ENCODE assay signal across 1 cellular context in the genomic region with DNA sequence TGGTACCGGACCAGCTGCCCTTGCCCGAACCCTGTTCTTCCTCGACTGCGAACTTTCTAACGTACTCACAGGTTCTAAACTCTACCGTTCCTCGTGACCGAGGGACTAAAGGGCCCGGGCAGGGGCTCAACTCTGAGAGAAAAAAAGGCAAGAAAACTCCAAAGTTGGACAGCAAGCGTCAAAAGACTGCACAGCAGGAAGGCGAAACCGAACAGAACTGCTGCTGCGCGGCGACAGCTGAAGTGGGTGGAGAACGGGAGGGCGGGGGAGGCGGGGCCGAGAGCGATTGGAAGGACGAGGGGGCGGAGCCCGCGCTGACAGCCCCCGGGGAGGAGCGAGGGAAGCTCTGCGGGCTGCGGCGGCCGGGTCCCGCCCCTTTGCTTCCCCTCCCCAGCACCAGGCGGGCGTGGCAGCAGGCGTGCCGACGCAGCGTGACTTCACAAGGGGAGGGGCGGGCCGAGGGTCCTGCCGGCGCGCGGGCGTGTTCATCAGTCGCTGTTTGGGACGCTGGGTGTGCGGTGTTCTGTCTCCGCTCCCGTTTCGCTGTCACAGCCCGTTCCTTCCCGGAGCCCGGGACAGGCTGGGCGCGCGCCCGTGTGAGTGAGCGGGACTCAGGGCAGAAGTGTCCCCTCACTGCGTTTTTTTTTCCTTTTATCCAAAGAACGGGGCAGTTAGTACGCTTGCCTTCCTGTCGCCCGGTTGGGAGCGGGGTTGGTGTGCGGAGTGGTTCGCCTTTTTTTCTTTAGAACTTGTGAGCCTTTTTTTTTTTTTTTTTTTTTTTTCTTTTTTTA.
A peak's percentile ranks its signal among the peaks of the same experiment; 100 is the strongest.
TF ChIP-seq lines count a peak whose summit lies in the region.

Gene NABP1, plus strand, starts transcription at position 491 of the 791 bp plus-strand sequence. CDS start 479 bp downstream, outside the sequence.

TF ChIP-seq in HepG2, 621 proteins besides CTCF, POLR2A, EP300 and RAD21 (continued from another document and continues in another):
- TF ChIP-seq PATZ1 (CRISPR knock-in tag; IDR thresholded peaks at IDR 0.05) = peak; percentile 94
- no peak; the same call in 1 of the 2 replicates for TF ChIP-seq GRHL1 (CRISPR knock-in tag; conservative IDR thresholded peaks at IDR 0.05)
- peak; percentile 77 for TF ChIP-seq HDAC2 (CRISPR knock-in tag; IDR thresholded peaks at IDR 0.05)
- no peak for TF ChIP-seq FUBP1 (CRISPR knock-in tag; IDR thresholded peaks at IDR 0.05; ENCODE audit: borderline replicate concordance)
- TF ChIP-seq ELK4 (CRISPR knock-in tag; IDR thresholded peaks at IDR 0.05; ENCODE audit: borderline replicate concordance) = no peak
- peak; percentile 78; the same call in 1 of the 2 replicates for TF ChIP-seq HNRNPL (IDR thresholded peaks at IDR 0.05; ENCODE audit: low read depth, low read length)
- no peak for TF ChIP-seq NCOR1 (IDR thresholded peaks at IDR 0.05; ENCODE audit: borderline replicate concordance, low read length)
- TF ChIP-seq ZNF550 (CRISPR knock-in tag; IDR thresholded peaks at IDR 0.05; ENCODE audit: borderline replicate concordance) = 0 out of 2 replicates have a peak, but pooled peaks have one; percentile 67
- no peak for TF ChIP-seq ELF4 (CRISPR knock-in tag; IDR thresholded peaks at IDR 0.05; ENCODE audit: borderline replicate concordance)
- peak; percentile 51 for TF ChIP-seq ZFP37 (CRISPR knock-in tag; IDR thresholded peaks at IDR 0.05; ENCODE audit: borderline replicate concordance)
- TF ChIP-seq, protein P1, sequence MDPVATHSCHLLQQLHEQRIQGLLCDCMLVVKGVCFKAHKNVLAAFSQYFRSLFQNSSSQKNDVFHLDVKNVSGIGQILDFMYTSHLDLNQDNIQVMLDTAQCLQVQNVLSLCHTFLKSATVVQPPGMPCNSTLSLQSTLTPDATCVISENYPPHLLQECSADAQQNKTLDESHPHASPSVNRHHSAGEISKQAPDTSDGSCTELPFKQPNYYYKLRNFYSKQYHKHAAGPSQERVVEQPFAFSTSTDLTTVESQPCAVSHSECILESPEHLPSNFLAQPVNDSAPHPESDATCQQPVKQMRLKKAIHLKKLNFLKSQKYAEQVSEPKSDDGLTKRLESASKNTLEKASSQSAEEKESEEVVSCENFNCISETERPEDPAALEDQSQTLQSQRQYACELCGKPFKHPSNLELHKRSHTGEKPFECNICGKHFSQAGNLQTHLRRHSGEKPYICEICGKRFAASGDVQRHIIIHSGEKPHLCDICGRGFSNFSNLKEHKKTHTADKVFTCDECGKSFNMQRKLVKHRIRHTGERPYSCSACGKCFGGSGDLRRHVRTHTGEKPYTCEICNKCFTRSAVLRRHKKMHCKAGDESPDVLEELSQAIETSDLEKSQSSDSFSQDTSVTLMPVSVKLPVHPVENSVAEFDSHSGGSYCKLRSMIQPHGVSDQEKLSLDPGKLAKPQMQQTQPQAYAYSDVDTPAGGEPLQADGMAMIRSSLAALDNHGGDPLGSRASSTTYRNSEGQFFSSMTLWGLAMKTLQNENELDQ (CRISPR knock-in tag; IDR thresholded peaks at IDR 0.05; ENCODE audit: borderline replicate concordance) = no peak
- TF ChIP-seq RBFOX2 (IDR thresholded peaks at IDR 0.05; ENCODE audit: low read depth, low read length) = peak; percentile 99
- TF ChIP-seq POLR2AphosphoS5 (IDR thresholded peaks at IDR 0.05; ENCODE audit: low read depth, low read length) = peak; percentile 98
- TF ChIP-seq YEATS2 (CRISPR knock-in tag; IDR thresholded peaks at IDR 0.05; ENCODE audit: borderline replicate concordance) = peak; percentile 70; the same call in 1 of the 2 replicates
- TF ChIP-seq ZNF768 (CRISPR knock-in tag; IDR thresholded peaks at IDR 0.05) = peak; percentile 83; the same call in 1 of the 2 replicates
- TF ChIP-seq HNRNPK (IDR thresholded peaks at IDR 0.05; ENCODE audit: low read depth, low read length, poor library complexity, severe bottlenecking) = peak; percentile 93
- no peak for TF ChIP-seq EZH2 (conservative IDR thresholded peaks at IDR 0.05; ENCODE audit: low read depth, low read length)
- TF ChIP-seq ZNF589 (CRISPR knock-in tag; conservative IDR thresholded peaks at IDR 0.05) = peak; percentile 91
- no peak for TF ChIP-seq TRIM24 (CRISPR knock-in tag; IDR thresholded peaks at IDR 0.05)
- peak; percentile 78; the same call in 1 of the 2 replicates for TF ChIP-seq HES4 (CRISPR knock-in tag; IDR thresholded peaks at IDR 0.05; ENCODE audit: borderline replicate concordance)
- peak; percentile 99 for TF ChIP-seq ZNF350 (CRISPR knock-in tag; IDR thresholded peaks at IDR 0.05; ENCODE audit: borderline replicate concordance, low read depth)
- TF ChIP-seq ZNF737 (CRISPR knock-in tag; IDR thresholded peaks at IDR 0.05; ENCODE audit: borderline replicate concordance) = no peak
- peak; percentile 84; the same call in 1 of the 2 replicates for TF ChIP-seq HOXA9 (CRISPR knock-in tag; IDR thresholded peaks at IDR 0.05; ENCODE audit: borderline replicate concordance)
- TF ChIP-seq MTA1 (CRISPR knock-in tag; IDR thresholded peaks at IDR 0.05; ENCODE audit: borderline replicate concordance) = peak; percentile 84; the same call in 1 of the 2 replicates
- TF ChIP-seq MIER3 (CRISPR knock-in tag; IDR thresholded peaks at IDR 0.05; ENCODE audit: borderline replicate concordance) = peak; percentile 93
- TF ChIP-seq MXD3 (CRISPR knock-in tag; IDR thresholded peaks at IDR 0.05) = peak; percentile 96
- TF ChIP-seq REXO4 (CRISPR knock-in tag; IDR thresholded peaks at IDR 0.05; ENCODE audit: borderline replicate concordance) = no peak
- TF ChIP-seq SPEN (CRISPR knock-in tag; IDR thresholded peaks at IDR 0.05; ENCODE audit: low read depth) = peak; percentile 81
- TF ChIP-seq RORA (CRISPR knock-in tag; IDR thresholded peaks at IDR 0.05) = no peak
- no peak; the same call in 1 of the 2 replicates for TF ChIP-seq PITX1 (CRISPR knock-in tag; IDR thresholded peaks at IDR 0.05)
- TF ChIP-seq, protein P2, sequence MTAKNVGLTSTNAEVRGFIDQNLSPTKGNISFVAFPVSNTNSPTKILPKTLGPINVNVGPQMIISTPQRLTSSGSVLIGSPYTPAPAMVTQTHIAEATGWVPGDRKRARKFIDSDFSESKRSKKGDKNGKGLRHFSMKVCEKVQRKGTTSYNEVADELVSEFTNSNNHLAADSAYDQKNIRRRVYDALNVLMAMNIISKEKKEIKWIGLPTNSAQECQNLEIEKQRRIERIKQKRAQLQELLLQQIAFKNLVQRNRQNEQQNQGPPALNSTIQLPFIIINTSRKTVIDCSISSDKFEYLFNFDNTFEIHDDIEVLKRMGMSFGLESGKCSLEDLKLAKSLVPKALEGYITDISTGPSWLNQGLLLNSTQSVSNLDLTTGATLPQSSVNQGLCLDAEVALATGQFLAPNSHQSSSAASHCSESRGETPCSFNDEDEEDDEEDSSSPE (CRISPR knock-in tag; IDR thresholded peaks at IDR 0.05) = peak; percentile 73
- no peak for TF ChIP-seq ZNF775 (CRISPR knock-in tag; IDR thresholded peaks at IDR 0.05; ENCODE audit: borderline replicate concordance)
- TF ChIP-seq MEIS2 (CRISPR knock-in tag; IDR thresholded peaks at IDR 0.05) = peak; percentile 81
- peak; percentile 94 for TF ChIP-seq BRD4 (CRISPR knock-in tag; IDR thresholded peaks at IDR 0.05)
- no peak for TF ChIP-seq ZNF280D (CRISPR knock-in tag; IDR thresholded peaks at IDR 0.05)
- TF ChIP-seq ZNF776 (CRISPR knock-in tag; IDR thresholded peaks at IDR 0.05) = 0 out of 2 replicates have a peak, but pooled peaks have one; percentile 86
- peak; percentile 98 for TF ChIP-seq ERF (CRISPR knock-in tag; IDR thresholded peaks at IDR 0.05)
- TF ChIP-seq, protein P3, sequence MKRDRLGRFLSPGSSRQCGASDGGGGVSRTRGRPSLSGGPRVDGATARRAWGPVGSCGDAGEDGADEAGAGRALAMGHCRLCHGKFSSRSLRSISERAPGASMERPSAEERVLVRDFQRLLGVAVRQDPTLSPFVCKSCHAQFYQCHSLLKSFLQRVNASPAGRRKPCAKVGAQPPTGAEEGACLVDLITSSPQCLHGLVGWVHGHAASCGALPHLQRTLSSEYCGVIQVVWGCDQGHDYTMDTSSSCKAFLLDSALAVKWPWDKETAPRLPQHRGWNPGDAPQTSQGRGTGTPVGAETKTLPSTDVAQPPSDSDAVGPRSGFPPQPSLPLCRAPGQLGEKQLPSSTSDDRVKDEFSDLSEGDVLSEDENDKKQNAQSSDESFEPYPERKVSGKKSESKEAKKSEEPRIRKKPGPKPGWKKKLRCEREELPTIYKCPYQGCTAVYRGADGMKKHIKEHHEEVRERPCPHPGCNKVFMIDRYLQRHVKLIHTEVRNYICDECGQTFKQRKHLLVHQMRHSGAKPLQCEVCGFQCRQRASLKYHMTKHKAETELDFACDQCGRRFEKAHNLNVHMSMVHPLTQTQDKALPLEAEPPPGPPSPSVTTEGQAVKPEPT (CRISPR knock-in tag; IDR thresholded peaks at IDR 0.05; ENCODE audit: low read depth) = 0 out of 2 replicates have a peak, but pooled peaks have one; percentile 11
- 0 out of 2 replicates have a peak, but pooled peaks have one; percentile 46 for TF ChIP-seq EED (CRISPR knock-in tag; IDR thresholded peaks at IDR 0.05)
- peak; percentile 59; the same call in 1 of the 2 replicates for TF ChIP-seq ZFP1 (CRISPR knock-in tag; IDR thresholded peaks at IDR 0.05)
- no peak for TF ChIP-seq SOX6 (IDR thresholded peaks at IDR 0.05)
- TF ChIP-seq SOX6 (CRISPR knock-in tag; IDR thresholded peaks at IDR 0.05) = peak; percentile 85
